In genomic region chr4:2934077-2934812, GRCh38 we compare ENCODE assay signal across 8 cellular contexts. TPM values are rescaled to one million over a fixed set of nuclear protein-coding genes. Genes with fewer than 3 reads are reported as not detected.
DNase-seq lines count a peak whose midpoint lies in the region; ATAC-seq and TF ChIP-seq lines count a peak whose summit lies in the region.

No MANE protein-coding gene starts in this region.

- TF ChIP-seq CTCF in WI38 (IDR thresholded peaks at IDR 0.05; ENCODE audit: low read depth, low read length) (no peak), mucosa of descending colon (IDR thresholded peaks at IDR 0.05) (no peak), thoracic aorta (IDR thresholded peaks at IDR 0.05) (no peak)

- no peaks in the 10 kb centered on the region for H3K27me3 Mint-ChIP-seq in effector memory CD8-positive, alpha-beta T cell

- no peaks in the 10 kb centered on the region for H3K27me3 ChIP-seq in thoracic aorta (replicated peaks; ENCODE audit: insufficient read depth)

- H3K4me1 ChIP-seq in mucosa of descending colon (ENCODE audit: low read depth): peaks cover 34% of the 10 kb centered on the region
- H3K4me1 ChIP-seq in thoracic aorta (ENCODE audit: control insufficient read depth in 1 of 2, low read depth in 2 of 2): peaks cover 9 to 32% of the 10 kb centered on the region in 2 donors

- no peaks in the 10 kb centered on the region for H3K9me3 Mint-ChIP-seq in effector memory CD8-positive, alpha-beta T cell

- peak; percentile 14 for ATAC-seq in effector memory CD8-positive, alpha-beta T cell (replicated peaks)
- ATAC-seq in mucosa of descending colon (peak; percentile 25), thoracic aorta (ENCODE audit: insufficient number of reproducible peaks, low FRiP score, low read depth) (peak; percentile 14), GM21619 (IDR thresholded peaks at IDR 0.05; ENCODE audit: unreplicated experiment) (no peak)

- H3K36me3 ChIP-seq in mucosa of descending colon (ENCODE audit: low read depth): no peaks in the 10 kb centered on the region
- H3K36me3 ChIP-seq in thoracic aorta: peaks cover 22% of the 10 kb centered on the region

- peaks cover 43 to 45% of the 10 kb centered on the region in 2 donors for H3K4me1 Mint-ChIP-seq in effector memory CD8-positive, alpha-beta T cell (ENCODE audit: low read depth in 2 of 2)

- intact Hi-C loops in mucosa of descending colon (cut with DNase I, micrococcal nuclease): loop anchor here (10.0 kb wide), 2 partner anchors 89 to 169 kb away; partner anchors contain the start of gene ADD1 (in 1 of the 2)

- H3K9me3 ChIP-seq in mucosa of descending colon: no peaks in the 10 kb centered on the region
- no peaks in the 10 kb centered on the region for H3K9me3 ChIP-seq in thoracic aorta

- H3K27ac Mint-ChIP-seq in effector memory CD8-positive, alpha-beta T cell: peak overlapping the region; percentile 95 to 96

- H3K4me3 Mint-ChIP-seq in effector memory CD8-positive, alpha-beta T cell: peak overlapping the region; percentile 85 to 92

- H3K27ac ChIP-seq in thoracic aorta: peak overlapping the region; percentile 65 to 88

- peak; percentile 86 for DNase-seq in AG20443 (ENCODE audit: low spot score)
- peak; percentile 27 for DNase-seq in HT1080 (ENCODE audit: low read depth)
- DNase-seq in effector memory CD8-positive, alpha-beta T cell: peak; percentile 33 to 43 (median 41)
- peak; percentile 50 to 85 (median 78) for DNase-seq in mucosa of descending colon
- DNase-seq in thoracic aorta (ENCODE audit: low spot score): peak; percentile 28
- DNase-seq in putamen (ENCODE audit: low spot score): no peak

- H3K4me3 ChIP-seq in WI38 (ENCODE audit: low read depth, low read length) (peak overlapping the region; percentile 83), mucosa of descending colon (peak overlapping the region; percentile 75), thoracic aorta (peak overlapping the region; percentile 96)

- H3K36me3 Mint-ChIP-seq in effector memory CD8-positive, alpha-beta T cell (ENCODE audit: insufficient read depth): peaks cover 77% of the 10 kb centered on the region

RNA-seq across cellular contexts. Expression of gene NOP14, which starts 29.0 kb away (rescaled TPM):
- 31.6 and 39.6 TPM in 2 replicates for total RNA-seq in HT1080 (2014; rRNA removed; shearing (Covaris generic))
- 27.0 and 31.3 TPM in 2 replicates for polyA plus RNA-seq in HT1080 (2015; cell fraction: cytosol; rRNA removed)
- polyA plus RNA-seq in HT1080 (2015; cell fraction: nucleus; rRNA removed): 39.7 TPM in 2 replicates
- total RNA-seq in mucosa of descending colon: 10 to 100 TPM; 18.2 to 23.8 (median 23.5) TPM
- 10 to 100 TPM in 1 of 2 donors, 1 to 10 TPM in 1; 6.6 to 21.0 TPM for total RNA-seq in thoracic aorta

RNA-seq across cellular contexts. Expression of gene GRK4, which starts 29.1 kb away (rescaled TPM):
- 3.5 and 4.4 TPM in 2 replicates for total RNA-seq in HT1080 (2014; rRNA removed; shearing (Covaris generic))
- 3.6 and 4.4 TPM in 2 replicates for polyA plus RNA-seq in HT1080 (2015; cell fraction: cytosol; rRNA removed)
- polyA plus RNA-seq in HT1080 (2015; cell fraction: nucleus; rRNA removed): 3.0 and 3.4 TPM in 2 replicates
- 1 to 10 TPM in 2 of 3 donors, under 1 TPM in 1; 0.87 to 8.9 (median 3.9) TPM for total RNA-seq in mucosa of descending colon
- total RNA-seq in thoracic aorta: 1 to 10 TPM; 6.9 to 9.9 TPM
